Comparison of ENCODE assay signal across 37 cellular contexts in the genomic region with DNA sequence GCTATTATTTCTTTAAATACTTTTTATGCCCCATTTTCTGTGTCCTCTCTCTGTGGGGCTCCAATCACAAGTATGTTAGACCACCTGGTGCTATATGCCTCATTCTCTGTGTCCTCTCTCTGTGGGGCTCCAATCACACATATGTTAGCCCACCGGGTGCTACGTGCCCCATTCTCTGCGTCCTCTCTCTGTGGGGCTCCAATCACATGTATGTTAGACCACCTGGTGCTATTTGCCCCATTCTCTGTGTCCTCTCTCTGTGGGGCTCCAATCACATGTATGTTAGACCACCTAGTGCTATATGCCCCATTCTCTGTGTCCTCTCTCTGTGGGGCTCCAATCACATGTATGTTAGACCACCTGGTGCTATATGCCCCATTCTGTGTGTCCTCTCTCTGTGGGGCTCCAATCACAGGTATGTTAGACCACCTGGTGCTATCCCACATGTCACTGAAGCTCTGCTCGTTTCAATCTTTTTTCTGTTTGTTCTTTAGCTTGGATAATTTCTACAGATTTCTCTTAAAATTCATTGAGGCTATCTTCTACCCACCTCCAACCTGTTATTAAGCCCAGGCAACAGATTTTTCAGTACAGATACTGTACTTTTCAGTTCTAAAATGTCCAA. TPM values are rescaled to one million over a fixed set of nuclear protein-coding genes. Genes with fewer than 3 reads are reported as not detected.
"Had no signal": no experiment of that assay in that cellular context is flagged by ENCODE, and none has a peak within 500 bp of the region (broad histone marks: within the 10 kb centered on the region; RNA-seq: fewer than 3 reads in every experiment).

No MANE protein-coding gene starts in this region.

- DNase-seq: Karpas-422, Kasumi-1, MG63, MM.1S, MV-4-11, NCI-H1048, NCI-H1092, NCI-H1092 treated with DMSO at 0.1 percent for 48 hours, NCI-H1105, NCI-H1105 treated with DMSO at 0.1 percent for 48 hours, NCI-H1417, NCI-H1417 treated with DMSO at 0.1 percent for 48 hours, NCI-H1436, NCI-H1436 treated with DMSO at 0.1 percent for 48 hours, NCI-H146, NCI-H1694, NCI-H1694 treated with DMSO at 0.1 percent for 48 hours, NCI-H187, NCI-H187 treated with DMSO at 0.1 percent for 48 hours, NCI-H1930, NCI-H2029, NCI-H2029 treated with DMSO at 0.1 percent for 48 hours, NCI-H2081, NCI-H2081 treated with DMSO at 0.1 percent for 48 hours, NCI-H2107, NCI-H2171, NCI-H2171 treated with DMSO at 0.1 percent for 48 hours, NCI-H2227 treated with DMSO at 0.1 percent for 48 hours, NCI-H226, NCI-H345, NCI-H446, NCI-H446 treated with DMSO at 0.1 percent for 48 hours, NCI-H510A, NCI-H510A treated with DMSO at 0.1 percent for 48 hours had no signal

- H3K4me2 ChIP-seq: KMS-11 had no signal

- H3K9ac ChIP-seq: KMS-11 had no signal

- H3K4me3 ChIP-seq: MG63 had no signal

- H3K27me3 ChIP-seq: MG63 had no signal

- H3K27ac ChIP-seq: KMS-11 had no signal

RNA-seq across cellular contexts. Expression of a gene that starts 39.0 kb away (rescaled TPM):
- total RNA-seq: M059J, MCF 10A had no signal
